Comparison of ENCODE assay signal across 8 cellular contexts in the genomic region with DNA sequence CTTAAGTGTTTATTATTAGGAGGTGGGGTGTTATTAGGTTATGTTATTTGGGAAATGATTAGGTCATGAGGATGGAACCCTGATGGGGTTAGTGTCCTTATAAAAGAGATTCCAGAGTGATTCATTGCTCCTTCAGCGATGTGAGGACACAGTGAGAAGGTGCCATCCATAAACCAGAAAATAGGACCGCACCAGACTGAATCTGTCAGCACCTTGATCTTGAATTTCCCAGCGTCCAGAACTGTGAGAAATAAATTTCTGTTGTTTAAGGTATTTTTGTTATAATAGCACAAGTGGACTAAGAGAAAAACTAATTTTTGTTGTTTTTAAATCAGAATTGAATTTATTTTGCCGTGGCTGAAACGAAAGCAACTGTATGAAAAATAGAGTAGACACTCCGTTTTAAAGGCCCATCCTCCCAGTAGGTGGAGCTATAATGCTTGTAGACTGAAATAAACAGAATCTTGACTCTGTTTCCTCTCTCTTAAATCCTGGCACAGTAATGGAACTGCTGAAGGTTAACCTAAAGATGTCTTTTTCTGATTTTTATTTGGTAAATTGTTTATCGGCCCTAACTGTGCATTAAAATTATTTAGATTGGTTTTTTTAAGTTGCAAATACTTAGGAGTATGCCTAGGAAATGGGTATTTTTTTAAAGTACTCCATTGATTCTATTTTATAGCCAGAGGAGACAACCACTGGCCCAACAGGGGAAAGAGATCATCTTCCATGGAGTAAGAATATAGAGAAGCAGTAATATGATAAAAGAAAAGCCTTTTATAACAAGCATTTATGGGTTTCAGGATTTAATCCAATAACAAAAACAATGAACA.
DNase-seq lines count a peak whose midpoint lies in the region; ATAC-seq, FAIRE-seq and TF ChIP-seq lines count a peak whose summit lies in the region.

No MANE protein-coding gene starts in this region.

- ATAC-seq in GM21390 (IDR thresholded peaks at IDR 0.05; ENCODE audit: unreplicated experiment) (peak; percentile 88), left lobe of liver (peak; percentile 95)

- DNase-seq in NCI-H2107 treated with DMSO at 0.1 percent for 48 hours (lab: John Stamatoyannopoulos, UW; ENCODE audit: unreplicated experiment) (peak; percentile 25), NCI-H2107 (lab: John Stamatoyannopoulos, UW) (no peak), HT1080 (ENCODE audit: low read depth) (peak; percentile 47), RCC 7860 (ENCODE audit: low spot score) (peak; percentile 46), bronchial epithelial cell (ENCODE audit: low read depth) (peak; percentile 59), left lobe of liver (ENCODE audit: low spot score) (no peak), superior temporal gyrus (ENCODE audit: extremely low spot score) (peak; percentile 85)

- H3K27me3 ChIP-seq in bronchial epithelial cell (ENCODE audit: control insufficient read depth, insufficient read depth, low read length) = no peaks in the 10 kb centered on the region

- H3K4me3 ChIP-seq in bronchial epithelial cell (ENCODE audit: low read depth, low read length) = no peak overlapping the region

- H3K36me3 ChIP-seq in bronchial epithelial cell (ENCODE audit: control insufficient read depth, insufficient read depth, low read length) = no peaks in the 10 kb centered on the region

- FAIRE-seq in RCC 7860 (lab: Jason Lieb, UNC) (peak; percentile 78), bronchial epithelial cell (lab: Jason Lieb, UNC) (no peak)

- peak; percentile 56 for TF ChIP-seq CTCF in bronchial epithelial cell (IDR thresholded peaks at IDR 0.05; ENCODE audit: insufficient read depth, low read length, severe bottlenecking)

Comparison
In these comparisons a context has a peak if more than half of its experiments do, and no peak if none do; other contexts are left out.
1. DNase-seq: peak in NCI-H2107 treated with DMSO at 0.1 percent for 48 hours (single experiment), HT1080 (single experiment), RCC 7860 (single experiment), bronchial epithelial cell (single experiment) and superior temporal gyrus (single experiment); none in NCI-H2107 (single experiment) and left lobe of liver (single experiment).